23 cellular contexts compared by ENCODE assay signal in the genomic region with DNA sequence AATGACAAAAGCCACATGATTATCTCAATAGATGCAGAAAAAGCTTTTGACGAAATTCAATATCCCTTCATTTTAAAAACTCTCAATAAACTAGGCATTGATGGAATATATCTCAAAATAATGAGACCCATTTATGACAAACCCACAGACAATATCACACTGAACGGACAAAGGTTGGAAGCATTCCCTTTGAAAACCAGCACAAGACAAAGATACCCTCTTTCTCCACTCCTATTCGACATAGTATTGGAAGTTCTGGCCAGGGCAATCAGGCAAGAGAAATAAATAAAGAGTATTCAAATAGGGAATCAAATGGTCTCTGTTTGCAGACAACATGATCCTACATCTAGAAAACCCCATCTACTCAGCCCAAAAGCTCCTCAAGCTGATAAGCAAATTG. TPM values are rescaled to one million over a fixed set of nuclear protein-coding genes. Genes with fewer than 3 reads are reported as not detected.
"Had no signal": no experiment of that assay in that cellular context is flagged by ENCODE, and none has a peak within 500 bp of the region (broad histone marks: within the 10 kb centered on the region; RNA-seq: fewer than 3 reads in every experiment).

No MANE protein-coding gene starts in this region.

- DNase-seq: dermis blood vessel endothelial cell; effector memory CD8-positive, alpha-beta T cell; erythroblast; esophagus squamous epithelium; foreskin melanocyte; kidney; left cardiac atrium; left lung; mesendoderm; naive thymus-derived CD8-positive, alpha-beta T cell; nephron progenitor cell; ovary; stimulated activated CD4-positive, alpha-beta T cell treated with anti-CD3 and anti-CD28 coated beads, Interleukin-12 subunit alpha, Interleukin-12 subunit beta, amount 100 ng/mL, for 4 hours; stimulated activated CD4-positive, alpha-beta T cell treated with anti-CD3 and anti-CD28 coated beads, Interleukin-1b, Interleukin-23, amount 100 ng/mL, for 48 hours; stimulated activated CD4-positive, alpha-beta T cell treated with anti-CD3 and anti-CD28 coated beads, Interleukin-4, amount 100 ng/mL, for 1 hour; stimulated activated CD8-positive, alpha-beta memory T cell treated with anti-CD3 and anti-CD28 coated beads, Interleukin-4, amount 100 ng/mL, for 48 hours; stimulated activated naive CD4-positive, alpha-beta T cell; stimulated activated naive CD8-positive, alpha-beta T cell treated with anti-CD3 and anti-CD28 coated beads, Interleukin-15, amount 100 ng/mL, for 72 hours; testis; tibial artery had no signal

- ATAC-seq: effector memory CD8-positive, alpha-beta T cell; left cardiac atrium; left lung; naive thymus-derived CD8-positive, alpha-beta T cell; sciatic nerve; stimulated activated naive CD8-positive, alpha-beta T cell treated with anti-CD3 and anti-CD28 coated beads, Interleukin-15, amount 100 ng/mL, for 72 hours had no signal

RNA-seq across cellular contexts. Expression of a gene that starts 52.0 kb away (rescaled TPM):
- total RNA-seq: myocyte; naive thymus-derived CD8-positive, alpha-beta T cell; smooth muscle cell had no signal
- polyA plus RNA-seq: naive thymus-derived CD8-positive, alpha-beta T cell had no signal
